In genomic region chr17:10294162-10294561, GRCh38 we compare ENCODE assay signal across 24 cellular contexts.
DNase-seq lines count a peak whose midpoint lies in the region; ATAC-seq, FAIRE-seq and TF ChIP-seq lines count a peak whose summit lies in the region.
"Had no signal": no experiment of that assay in that cellular context is flagged by ENCODE, and none has a peak within 500 bp of the region (broad histone marks: within the 10 kb centered on the region; RNA-seq: fewer than 3 reads in every experiment).

No MANE protein-coding gene starts in this region.

- H3K9ac ChIP-seq in GM12878 (ENCODE audit: control insufficient read depth, insufficient read depth, low read length): no peak overlapping the region
- H3K9ac ChIP-seq: neural progenitor cell had no signal

- in situ Hi-C loops in GM13977 (cut with MboI; ENCODE audit: low pct_unique_long_range_greater_than_20kb, low sequenced_read_pairs, unreplicated experiment): no loop called here
- in situ Hi-C loops in GM12878 (cut with MboI): no loop called here

- H2AFZ ChIP-seq in GM12878 (ENCODE audit: control insufficient read depth, low read depth, low read length): no peak overlapping the region
- H2AFZ ChIP-seq: neural progenitor cell had no signal

- H3K4me3 ChIP-seq in GM12878 (no peak overlapping the region), aorta (ENCODE audit: low read length in 2 of 2) (no peak overlapping the region)
- H3K4me3 ChIP-seq: heart left ventricle, neural progenitor cell, SK-N-MC, stomach, transverse colon had no signal

- no peak overlapping the region for H3K27ac ChIP-seq in GM12878 (ENCODE audit: control insufficient read depth, insufficient read depth)
- no peak overlapping the region for H3K27ac ChIP-seq in aorta (ENCODE audit: low read depth in 1 of 2, low read length in 2 of 2)
- H3K27ac ChIP-seq: heart left ventricle, neural progenitor cell, SK-N-MC, stomach, transverse colon had no signal

- TF ChIP-seq CTCF in GM13977 (IDR thresholded peaks at IDR 0.05; ENCODE audit: extremely low read depth, insufficient read depth, missing control alignments) (no peak), GM12878 (IDR thresholded peaks at IDR 0.05 in 2 of 3, conservative IDR thresholded peaks at IDR 0.05 in 1 of 3; ENCODE audit: control insufficient read depth in 2 of 3, extremely low read depth in 1 of 3, insufficient read depth in 1 of 3, low read depth in 3 of 3, low read length in 3 of 3) (no peak)

- POLR2A ChIA-PET in GM12878 (lab: Charles Lee): no interaction called here

- H3K27me3 ChIP-seq in GM12878 (replicated peaks in 1 of 2; ENCODE audit: control insufficient read depth in 2 of 2, insufficient read depth in 2 of 2, low read length in 1 of 2) (no peaks in the 10 kb centered on the region), aorta (ENCODE audit: control insufficient read depth in 1 of 2, insufficient read depth in 2 of 2, low read length in 1 of 2) (no peaks in the 10 kb centered on the region)
- H3K27me3 ChIP-seq: neural progenitor cell had no signal

- RAD21 ChIA-PET in GM12878 (lab: Charles Lee; ENCODE audit: unreplicated experiment): interaction anchor here (1.0 kb wide), 1 partner anchor 369 kb away, joined by 3 read pairs; no protein-coding TSS in a partner anchor

- TF ChIP-seq EP300 in GM12878 (IDR thresholded peaks at IDR 0.05; ENCODE audit: borderline replicate concordance in 1 of 2, control insufficient read depth in 1 of 2, low read depth in 2 of 2, low read length in 2 of 2): no peak; a peak in 1 of 4 replicates

- no peak for TF ChIP-seq RAD21 in GM12878 (IDR thresholded peaks at IDR 0.05; ENCODE audit: insufficient read depth, low read depth, low read length)

- H3K9me3 ChIP-seq in GM12878 (replicated peaks; ENCODE audit: control insufficient read depth, insufficient read depth, low read length) (no peaks in the 10 kb centered on the region; the same call in 2 of the 3 replicates), aorta (ENCODE audit: control insufficient read depth, low read length) (no peaks in the 10 kb centered on the region)
- H3K9me3 ChIP-seq: heart left ventricle, stomach, transverse colon had no signal

- intact Hi-C loops in GM12878 (cut with micrococcal nuclease; ENCODE audit: unreplicated experiment) (loop anchor here (2.0 to 10.0 kb wide), 3 partner anchors 63 to 369 kb away; no protein-coding TSS in a partner anchor), aorta (cut with DNase I) (no loop called here)

- TF ChIP-seq POLR2A in GM12878 (IDR thresholded peaks at IDR 0.05; ENCODE audit: low read depth, low read length): no peak

- SMC1A ChIA-PET in GM12878 (lab: Charles Lee; ENCODE audit: uncharacterized antibody, unreplicated experiment): no interaction called here

- BruUV-seq in GM12878 (replicated peaks; lab: Mats Ljungman, UMichigan): no TSS peak

- H3K4me1 ChIP-seq in GM12878 (ENCODE audit: control insufficient read depth, insufficient read depth, low read length): peaks cover 17% of the 10 kb centered on the region; the same call in 1 of the 2 replicates
- H3K4me1 ChIP-seq in aorta (ENCODE audit: control insufficient read depth in 1 of 2, insufficient read depth in 2 of 2, low read length in 2 of 2): no peaks in the 10 kb centered on the region
- H3K4me1 ChIP-seq: neural progenitor cell, stomach, transverse colon had no signal

- CTCF ChIA-PET in GM12878 (lab: Yijun Ruan, JAX): interaction anchor here (0.8 to 1.5 kb wide), 8 partner anchors 41 to 324 kb away, joined by 3 to 6 read pairs (median 3); no protein-coding TSS in a partner anchor

- no peaks in the 10 kb centered on the region for H3K36me3 ChIP-seq in GM12878 (ENCODE audit: control insufficient read depth in 2 of 2, insufficient read depth in 2 of 2, low read length in 1 of 2)
- no peaks in the 10 kb centered on the region for H3K36me3 ChIP-seq in aorta (ENCODE audit: control insufficient read depth in 1 of 2, insufficient read depth in 2 of 2, low read length in 1 of 2)
- H3K36me3 ChIP-seq: heart left ventricle, neural progenitor cell, stomach, transverse colon had no signal

- DNase-seq in GM13977 (ENCODE audit: low spot score): peak; percentile 51
- peak; percentile 26 for DNase-seq in GM12878 (ENCODE audit: low read depth, low spot score)
- DNase-seq in activated T-cell treated with anti-CD3 and anti-CD28 coated beads, Interleukin-2, amount 50 U/mL, for 1 hour: no peak
- no peak for DNase-seq in foreskin melanocyte
- DNase-seq in aorta: no peak
- DNase-seq: activated CD4-positive, alpha-beta memory T cell treated with anti-CD3 and anti-CD28 coated beads, Interleukin-2, amount 10 ng/mL, durations not matched to agents 7 days and 5 days; activated gamma-delta T cell treated with Interleukin-2 at 50 U/mL for 16 hours; activated T-cell treated with anti-CD3 and anti-CD28 coated beads for 4 hours; CD4-positive, CD25-positive, alpha-beta regulatory T cell; DMS 273 treated with DMSO at 0.1 percent for 48 hours; H7; heart left ventricle; Kasumi-1; NCI-H1092 treated with DMSO at 0.1 percent for 48 hours; NCI-H524; stimulated activated CD4-positive, alpha-beta T cell treated with anti-CD3 and anti-CD28 coated beads, Interleukin-1b, Interleukin-23, amount 100 ng/mL, for 48 hours; stomach; transverse colon had no signal

- no peak for FAIRE-seq in GM12878 (lab: Jason Lieb, UNC)
- FAIRE-seq: bronchial epithelial cell had no signal

- no peaks in the 10 kb centered on the region for H3K79me2 ChIP-seq in GM12878 (ENCODE audit: control insufficient read depth, insufficient read depth, low read length)

- ATAC-seq in GM19372 (IDR thresholded peaks at IDR 0.05; ENCODE audit: low read depth, unreplicated experiment) (peak; percentile 58), HG02884 (IDR thresholded peaks at IDR 0.05; ENCODE audit: unreplicated experiment) (peak; percentile 51), GM12878 (peak; percentile 81), GM21367 (IDR thresholded peaks at IDR 0.05; ENCODE audit: unreplicated experiment) (no peak), aorta (ENCODE audit: low FRiP score) (no peak)
- ATAC-seq: heart left ventricle had no signal

- no peaks in the 10 kb centered on the region for H4K20me1 ChIP-seq in GM12878 (ENCODE audit: control insufficient read depth, insufficient read depth)

- peak overlapping the region; percentile 41; the same call in 1 of the 2 replicates for H3K4me2 ChIP-seq in GM12878 (ENCODE audit: control insufficient read depth, insufficient read depth)
- H3K4me2 ChIP-seq: neural progenitor cell had no signal

TF ChIP-seq in GM12878, 131 proteins besides CTCF, POLR2A, EP300 and RAD21:
- TF ChIP-seq JUNB (IDR thresholded peaks at IDR 0.05): peak; percentile 44; the same call in 1 of the 2 replicates
- no peak for TF ChIP-seq POLR2AphosphoS2 (IDR thresholded peaks at IDR 0.05; ENCODE audit: low read depth, low read length)
TF ChIP-seq in GM12878: peak in this region for 1.

Comparison
In these comparisons a context has a peak if more than half of its experiments do, and no peak if none do; other contexts are left out.
1. DNase-seq: peak in GM13977 (single experiment) and GM12878 (single experiment); none in activated T-cell treated with anti-CD3 and anti-CD28 coated beads, Interleukin-2, amount 50 U/mL, for 1 hour (single experiment), foreskin melanocyte (single experiment) and aorta (0 of 2).
2. ATAC-seq: peak in GM19372 (single experiment), HG02884 (single experiment) and GM12878 (single experiment); none in GM21367 (single experiment) and aorta (single experiment).